19 cellular contexts compared by ENCODE assay signal in genomic region chr16:17605784-17606183, GRCh38.
"Had no signal": no experiment of that assay in that cellular context is flagged by ENCODE, and none has a peak within 500 bp of the region (broad histone marks: within the 10 kb centered on the region; RNA-seq: fewer than 3 reads in every experiment).

No MANE protein-coding gene starts in this region.

- DNase-seq: KBM-7, NCI-H1092, NCI-H1105 treated with DMSO at 0.1 percent for 48 hours, NCI-H1417 treated with DMSO at 0.1 percent for 48 hours, NCI-H146, NCI-H1694 treated with DMSO at 0.1 percent for 48 hours, NCI-H1930, NCI-H2081, NCI-H2107, NCI-H2171 treated with DMSO at 0.1 percent for 48 hours, NCI-H345, NCI-H446 treated with DMSO at 0.1 percent for 48 hours, NCI-H524, NCI-H526 treated with DMSO at 0.1 percent for 48 hours, NCI-H748 treated with DMSO at 0.1 percent for 48 hours, Right ventricle myocardium superior, RPMI8226, SIG-M5 had no signal

- H3K27ac Mint-ChIP-seq: IgD-negative memory B cell had no signal

- H3K4me3 Mint-ChIP-seq: IgD-negative memory B cell had no signal
